Comparison of ENCODE assay signal across 20 cellular contexts in the genomic region with DNA sequence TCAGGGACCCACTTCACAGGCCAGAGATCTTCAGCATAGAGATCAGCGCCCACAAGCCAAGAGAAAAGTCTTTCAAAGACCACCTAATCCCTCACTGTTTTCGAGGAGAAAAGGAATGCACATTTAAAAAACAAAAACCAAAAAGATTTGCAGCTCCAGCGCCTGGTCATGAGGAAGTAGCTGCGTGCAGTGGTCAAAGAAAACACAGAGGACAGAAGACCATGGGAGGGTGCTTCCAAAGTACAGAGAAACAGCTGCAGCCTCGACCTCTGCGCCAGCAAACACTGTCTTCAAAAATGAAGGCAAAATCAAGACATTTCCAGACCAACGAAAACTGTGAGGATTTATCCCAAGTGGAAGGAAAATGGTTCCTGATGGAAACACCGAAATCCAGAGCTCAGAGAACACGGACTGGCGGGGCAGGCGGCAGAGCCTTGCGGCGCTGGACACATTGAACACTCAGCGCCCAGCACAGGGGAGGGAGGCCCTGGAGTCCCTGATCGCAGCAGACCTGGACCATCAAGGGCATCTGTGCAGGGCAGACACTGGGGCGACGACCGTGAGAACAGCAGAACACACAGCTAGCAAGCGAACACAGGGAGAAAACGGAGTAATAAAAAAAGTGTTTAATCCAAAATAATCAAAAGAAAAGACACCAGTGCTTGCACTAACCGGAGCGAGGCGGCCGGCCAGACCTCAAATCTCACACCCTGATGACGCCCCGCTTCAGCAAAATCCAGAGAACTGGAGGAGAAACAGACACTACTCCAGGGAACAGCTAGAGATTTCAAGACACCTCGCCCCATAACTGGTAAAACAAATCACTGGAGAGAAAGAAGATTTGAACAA. TPM values are rescaled to one million over a fixed set of nuclear protein-coding genes. Genes with fewer than 3 reads are reported as not detected.
DNase-seq lines count a peak whose midpoint lies in the region; ATAC-seq and TF ChIP-seq lines count a peak whose summit lies in the region.
"Had no signal": no experiment of that assay in that cellular context is flagged by ENCODE, and none has a peak within 500 bp of the region (broad histone marks: within the 10 kb centered on the region; RNA-seq: fewer than 3 reads in every experiment).

No MANE protein-coding gene starts in this region.

- intact Hi-C loops in body of pancreas (cut with DNase I) (no loop called here), vagina (cut with DNase I) (no loop called here)

- peaks cover 29% of the 10 kb centered on the region for H3K4me1 Mint-ChIP-seq in progenitor cell of endocrine pancreas (ENCODE audit: low read depth)
- H3K4me1 Mint-ChIP-seq: activated CD4-positive, alpha-beta T cell treated with anti-CD3 and anti-CD28 coated beads, Interleukin-2, amount 10 ng/mL, durations not matched to agents 7 days and 5 days; T-cell had no signal

- H3K9me3 ChIP-seq in body of pancreas (no peaks in the 10 kb centered on the region), right atrium auricular region (no peaks in the 10 kb centered on the region), vagina (no peaks in the 10 kb centered on the region)
- H3K9me3 ChIP-seq: left lung, spleen had no signal

- no peaks in the 10 kb centered on the region for H3K27me3 ChIP-seq in body of pancreas
- no peaks in the 10 kb centered on the region for H3K27me3 ChIP-seq in right atrium auricular region
- no peaks in the 10 kb centered on the region for H3K27me3 ChIP-seq in vagina
- H3K27me3 ChIP-seq: cardiac muscle cell, left lung had no signal

- no peak for TF ChIP-seq CTCF in body of pancreas (IDR thresholded peaks at IDR 0.05)
- no peak for TF ChIP-seq CTCF in right atrium auricular region (IDR thresholded peaks at IDR 0.05)
- TF ChIP-seq CTCF in progenitor cell of endocrine pancreas (IDR thresholded peaks at IDR 0.05; ENCODE audit: unreplicated experiment), result no peak
- TF ChIP-seq CTCF in vagina (IDR thresholded peaks at IDR 0.05), result no peak

- H3K4me3 ChIP-seq in body of pancreas (no peak overlapping the region), right atrium auricular region (no peak overlapping the region), vagina (no peak overlapping the region)
- H3K4me3 ChIP-seq: cardiac muscle cell, dorsolateral prefrontal cortex, left lung, spleen had no signal

- H3K27ac Mint-ChIP-seq in progenitor cell of endocrine pancreas, result peak overlapping the region; percentile 79
- H3K27ac Mint-ChIP-seq: activated CD4-positive, alpha-beta T cell treated with anti-CD3 and anti-CD28 coated beads, Interleukin-2, amount 10 ng/mL, durations not matched to agents 7 days and 5 days; activated T-helper 2 cell treated with anti-CD3 and anti-CD28 coated beads, Interferon-gamma antibody, Interleukin-2, Interleukin-4, amounts not matched to agents 10 μg/mL and 5 μg/mL and 100 μg/mL, durations not matched to agents 14 hours and 24 hours and 36 hours; T-cell had no signal

- 38 to 47% methylated on average over 27 of the region's 27 CpGs for WGBS in body of pancreas, 2 donors

- ATAC-seq in body of pancreas, result no peak
- ATAC-seq in HG02852 (IDR thresholded peaks at IDR 0.05; ENCODE audit: unreplicated experiment), result no peak
- ATAC-seq: naive thymus-derived CD8-positive, alpha-beta T cell; T-cell had no signal

- H3K4me3 Mint-ChIP-seq in progenitor cell of endocrine pancreas (ENCODE audit: low read depth), result no peak overlapping the region
- H3K4me3 Mint-ChIP-seq: activated CD4-positive, alpha-beta T cell treated with anti-CD3 and anti-CD28 coated beads, Interleukin-2, amount 10 ng/mL, durations not matched to agents 7 days and 5 days; naive thymus-derived CD8-positive, alpha-beta T cell; T-cell had no signal

- H3K27ac ChIP-seq in body of pancreas, result peak overlapping the region; percentile 39 to 59 (median 48)
- peak overlapping the region; percentile 80 to 88 for H3K27ac ChIP-seq in right atrium auricular region
- peak overlapping the region; percentile 54 for H3K27ac ChIP-seq in vagina
- H3K27ac ChIP-seq: epithelial cell of prostate, KMS-11 had no signal

- peaks cover 45% of the 10 kb centered on the region for H3K27me3 Mint-ChIP-seq in progenitor cell of endocrine pancreas

- DNase-seq in body of pancreas (no peak), right atrium auricular region (ENCODE audit: low spot score) (no peak), progenitor cell of endocrine pancreas (ENCODE audit: low spot score, unreplicated experiment) (no peak), vagina (ENCODE audit: extremely low spot score in 2 of 2) (no peak), activated gamma-delta T cell treated with Interleukin-2 at 50 U/mL for 16 hours (no peak), ureter (ENCODE audit: low spot score) (no peak)
- DNase-seq: activated CD4-positive, alpha-beta T cell treated with anti-CD3 and anti-CD28 coated beads, Interleukin-2, amount 10 ng/mL, durations not matched to agents 7 days and 5 days; dorsolateral prefrontal cortex; left lung; naive thymus-derived CD8-positive, alpha-beta T cell; NCI-H510A; RPMI8226; spleen; substantia nigra; T-cell had no signal

- H3K9me3 Mint-ChIP-seq in progenitor cell of endocrine pancreas (ENCODE audit: low read depth), result peaks cover 6% of the 10 kb centered on the region
- H3K9me3 Mint-ChIP-seq: activated CD4-positive, alpha-beta T cell treated with anti-CD3 and anti-CD28 coated beads, Interleukin-2, amount 10 ng/mL, durations not matched to agents 7 days and 5 days; activated T-helper 2 cell treated with anti-CD3 and anti-CD28 coated beads, Interferon-gamma antibody, Interleukin-2, Interleukin-4, amounts not matched to agents 10 μg/mL and 5 μg/mL and 100 μg/mL, durations not matched to agents 14 hours and 24 hours and 36 hours; naive thymus-derived CD8-positive, alpha-beta T cell; T-cell had no signal

- H3K36me3 ChIP-seq in body of pancreas (replicated peaks in 1 of 2; ENCODE audit: insufficient read depth in 1 of 2, low read depth in 2 of 2), result no peaks in the 10 kb centered on the region
- no peaks in the 10 kb centered on the region for H3K36me3 ChIP-seq in right atrium auricular region
- H3K36me3 ChIP-seq in vagina, result no peaks in the 10 kb centered on the region
- H3K36me3 ChIP-seq: cardiac muscle cell, left lung, spleen had no signal

- TF ChIP-seq POLR2A in body of pancreas (IDR thresholded peaks at IDR 0.05) (no peak), vagina (IDR thresholded peaks at IDR 0.05) (no peak)

- H3K4me1 ChIP-seq in body of pancreas (peaks cover 68% of the 10 kb centered on the region), right atrium auricular region (peaks cover 0 to 82% of the 10 kb centered on the region in 2 donors), vagina (peaks cover 11% of the 10 kb centered on the region)

- H3K36me3 Mint-ChIP-seq in progenitor cell of endocrine pancreas (ENCODE audit: insufficient read depth), result no peaks in the 10 kb centered on the region
- H3K36me3 Mint-ChIP-seq: naive thymus-derived CD8-positive, alpha-beta T cell; T-cell had no signal

RNA-seq across cellular contexts. Expression of gene SLC12A7, which starts 12.5 kb away (rescaled TPM):
- 10 to 100 TPM; 35.5 to 42.8 TPM for total RNA-seq in body of pancreas
- 10 to 100 TPM; 28.5 to 42.3 TPM for total RNA-seq in right atrium auricular region
- 76.3 and 80.8 TPM in 2 replicates for total RNA-seq in progenitor cell of endocrine pancreas
- 21.6 TPM for total RNA-seq in vagina
- 77.0 TPM for total RNA-seq in ureter
